9 cellular contexts compared by ENCODE assay signal in the genomic region with DNA sequence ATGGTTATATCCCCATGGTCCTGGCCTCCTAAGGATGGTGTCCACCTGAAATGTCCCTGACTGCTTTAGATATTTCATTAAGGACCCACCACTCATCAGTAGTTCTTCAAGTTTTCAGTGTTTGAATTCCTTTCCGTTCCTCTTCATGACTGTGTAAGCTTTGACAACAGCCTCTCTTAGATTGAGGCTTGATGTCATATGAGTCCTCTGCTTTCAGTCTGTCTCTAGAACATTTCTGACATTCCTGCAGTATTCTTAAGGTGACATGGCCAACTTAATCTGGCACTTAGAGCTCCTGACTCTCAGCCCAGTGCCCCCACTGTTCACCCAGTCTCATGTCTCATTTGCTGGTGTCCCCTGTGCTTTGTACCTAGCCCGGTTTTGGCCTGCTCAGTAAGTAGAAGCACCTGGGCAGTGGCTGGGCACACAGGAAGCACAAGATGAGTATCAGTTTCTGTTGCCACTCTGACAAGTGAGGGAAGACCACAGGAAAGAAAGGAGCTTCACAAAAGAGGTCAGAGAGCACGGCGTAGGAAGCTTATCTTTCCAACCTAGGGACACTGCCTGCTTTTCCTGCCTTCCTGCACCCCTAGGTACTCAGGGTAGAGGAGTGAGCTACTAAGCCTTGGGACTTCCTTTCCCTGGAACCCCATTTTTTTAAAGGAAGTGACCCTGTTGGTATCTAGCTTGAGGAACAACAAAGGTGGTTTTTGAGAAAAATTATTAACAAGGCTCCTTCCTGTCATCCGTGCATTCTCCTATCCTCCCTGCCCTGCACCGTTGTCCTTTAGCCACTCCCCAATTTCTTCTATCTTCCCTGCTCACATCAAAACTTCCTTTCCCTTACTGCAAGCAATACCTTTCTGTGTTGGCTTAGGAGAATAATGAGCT.
DNase-seq lines count a peak whose midpoint lies in the region; ATAC-seq, FAIRE-seq and TF ChIP-seq lines count a peak whose summit lies in the region.
"Had no signal": no experiment of that assay in that cellular context is flagged by ENCODE, and none has a peak within 500 bp of the region (broad histone marks: within the 10 kb centered on the region; RNA-seq: fewer than 3 reads in every experiment).

No MANE protein-coding gene starts in this region.

- CTCF ChIA-PET in CD4-positive, alpha-beta T cell (lab: Charles Lee) = interaction anchor here (1.6 to 1.8 kb wide), 3 partner anchors 11 to 22 kb away, joined by 3 to 9 read pairs (median 4); no protein-coding TSS in a partner anchor

- H3K9ac ChIP-seq in kidney (ENCODE audit: low read length in 2 of 2) = no peak overlapping the region

- TF ChIP-seq POLR2A in upper lobe of left lung (IDR thresholded peaks at IDR 0.05) = peak in 1 of 4 donors; percentile 21

- peak overlapping the region; percentile 59 for H3K4me3 ChIP-seq in effector memory CD4-positive, alpha-beta T cell (ENCODE audit: insufficient read depth, low read depth, low read length, poor library complexity, severe bottlenecking)
- peak overlapping the region in 1 of 4 donors; percentile 38 for H3K4me3 ChIP-seq in upper lobe of left lung
- H3K4me3 ChIP-seq in foreskin fibroblast (ENCODE audit: low read depth in 1 of 2, low read length in 2 of 2) = no peak overlapping the region
- H3K4me3 ChIP-seq in kidney (ENCODE audit: low read length in 2 of 2) = no peak overlapping the region
- no peak overlapping the region for H3K4me3 ChIP-seq in tibial artery

- WGBS in upper lobe of left lung, 2 donors = 37 to 48% methylated on average over 6 of the region's 6 CpGs

- intact Hi-C loops in CD4-positive, alpha-beta T cell (cut with DNase I, micrococcal nuclease) = loop anchor here (5.0 to 10.0 kb wide), 4 partner anchors 34 to 397 kb away; no protein-coding TSS in a partner anchor
- intact Hi-C loops in kidney (cut with DNase I) = loop anchor here (10.0 kb wide), 1 partner anchor 67 kb away; no protein-coding TSS in a partner anchor
- intact Hi-C loops in tibial artery (cut with DNase I; ENCODE audit: low total_unique reads) = loop anchor here (10.0 kb wide), 1 partner anchor 67 kb away; no protein-coding TSS in a partner anchor

- no peaks in the 10 kb centered on the region for H3K9me3 ChIP-seq in CD4-positive, alpha-beta T cell (ENCODE audit: control insufficient read depth, low read length)
- H3K9me3 ChIP-seq in effector memory CD4-positive, alpha-beta T cell (ENCODE audit: control insufficient read depth, low read length) = no peaks in the 10 kb centered on the region
- no peaks in the 10 kb centered on the region for H3K9me3 ChIP-seq in upper lobe of left lung
- no peaks in the 10 kb centered on the region for H3K9me3 ChIP-seq in kidney (ENCODE audit: control insufficient read depth in 1 of 2, low read length in 2 of 2)
- no peaks in the 10 kb centered on the region for H3K9me3 ChIP-seq in tibial artery

- no peaks in the 10 kb centered on the region for H3K27me3 Mint-ChIP-seq in CD4-positive, alpha-beta T cell

- no peak for TF ChIP-seq CTCF in CD4-positive, alpha-beta T cell (IDR thresholded peaks at IDR 0.05)
- TF ChIP-seq CTCF in upper lobe of left lung (IDR thresholded peaks at IDR 0.05) (no peak), foreskin fibroblast (IDR thresholded peaks at IDR 0.05; ENCODE audit: low read depth, low read length) (no peak), kidney (IDR thresholded peaks at IDR 0.05; ENCODE audit: borderline replicate concordance, extremely low read depth, insufficient read depth) (no peak), tibial artery (IDR thresholded peaks at IDR 0.05) (no peak)

- H3K36me3 ChIP-seq in effector memory CD4-positive, alpha-beta T cell (ENCODE audit: control insufficient read depth, insufficient read depth, low read length) = peaks cover 29% of the 10 kb centered on the region
- H3K36me3 ChIP-seq in upper lobe of left lung (peaks cover 31 to 73% (median 41%) of the 10 kb centered on the region in 4 donors), kidney (ENCODE audit: control insufficient read depth in 1 of 2, insufficient read depth in 2 of 2, low read length in 2 of 2) (peaks cover 21 to 26% of the 10 kb centered on the region in 2 donors), tibial artery (peaks cover 32 to 56% (median 42%) of the 10 kb centered on the region in 3 donors)

- DNase-seq in CD4-positive, alpha-beta T cell = peak in 1 of 10 experiments; percentile 12
- DNase-seq in GM19239 (ENCODE audit: insufficient read length, low spot score) (no peak), upper lobe of left lung (no peak), foreskin fibroblast (no peak), kidney (no peak), tibial artery (no peak)
- no peak for DNase-seq in effector memory CD4-positive, alpha-beta T cell

- POLR2A ChIA-PET in CD4-positive, alpha-beta T cell (lab: Charles Lee) = interaction anchor here (0.5 to 5.7 kb wide), 8 partner anchors 11 to 110 kb away, joined by 3 to 83 read pairs (median 8); no protein-coding TSS in a partner anchor

- no peaks in the 10 kb centered on the region for H3K27me3 ChIP-seq in CD4-positive, alpha-beta T cell (ENCODE audit: control insufficient read depth, insufficient read depth, low read length)
- no peaks in the 10 kb centered on the region for H3K27me3 ChIP-seq in effector memory CD4-positive, alpha-beta T cell (replicated peaks; ENCODE audit: control insufficient read depth, insufficient read depth, low read length, poor library complexity, severe bottlenecking)
- H3K27me3 ChIP-seq in upper lobe of left lung (no peaks in the 10 kb centered on the region), tibial artery (no peaks in the 10 kb centered on the region)

- peaks cover 85% of the 10 kb centered on the region for H3K4me1 Mint-ChIP-seq in CD4-positive, alpha-beta T cell (ENCODE audit: low read depth)

- FAIRE-seq in GM19239 (lab: Jason Lieb, UNC) (peak; percentile 99), kidney (lab: Jason Lieb, UNC) (no peak)

- ATAC-seq in CD4-positive, alpha-beta T cell (ENCODE audit: poor library complexity) = no peak
- ATAC-seq in HG03460 (IDR thresholded peaks at IDR 0.05; ENCODE audit: unreplicated experiment) (peak; percentile 41), upper lobe of left lung (ENCODE audit: low FRiP score in 2 of 2) (peak in 1 of 2 donors; percentile 55)
- ATAC-seq: HCT116 had no signal

- H3K27ac ChIP-seq in CD4-positive, alpha-beta T cell (ENCODE audit: low read depth, low read length) = peak overlapping the region; percentile 84
- peak overlapping the region; percentile 89 for H3K27ac ChIP-seq in effector memory CD4-positive, alpha-beta T cell (ENCODE audit: insufficient read depth, low read length, poor library complexity, severe bottlenecking)
- H3K27ac ChIP-seq in upper lobe of left lung (peak overlapping the region; percentile 75 to 81 (median 76)), kidney (ENCODE audit: low read depth in 2 of 2, low read length in 2 of 2) (peak overlapping the region in 1 of 2 donors; percentile 47), tibial artery (peak overlapping the region in 1 of 2 donors; percentile 9)

- TF ChIP-seq EP300 in upper lobe of left lung (IDR thresholded peaks at IDR 0.05) = no peak

- H3K36me3 Mint-ChIP-seq in CD4-positive, alpha-beta T cell (ENCODE audit: low read depth) = peaks cover 65% of the 10 kb centered on the region

- H3K27ac Mint-ChIP-seq in CD4-positive, alpha-beta T cell = peak overlapping the region; percentile 93

- peaks cover 50% of the 10 kb centered on the region for H3K4me1 ChIP-seq in effector memory CD4-positive, alpha-beta T cell (ENCODE audit: control insufficient read depth, insufficient read depth, low read length, poor library complexity, severe bottlenecking)
- peaks cover 37 to 67% (median 55%) of the 10 kb centered on the region in 4 donors for H3K4me1 ChIP-seq in upper lobe of left lung
- peaks cover 0 to 10% of the 10 kb centered on the region in 2 donors for H3K4me1 ChIP-seq in kidney (ENCODE audit: control insufficient read depth in 1 of 2, insufficient read depth in 1 of 2, low read depth in 1 of 2, low read length in 2 of 2)
- H3K4me1 ChIP-seq in tibial artery = peaks cover 0 to 36% (median 14%) of the 10 kb centered on the region in 4 donors

- H3K4me3 Mint-ChIP-seq in CD4-positive, alpha-beta T cell = peak overlapping the region; percentile 97

- no peaks in the 10 kb centered on the region for H3K9me3 Mint-ChIP-seq in CD4-positive, alpha-beta T cell
